ENCODE assay signal across 15 cellular contexts in genomic region chr2:201971516-201972228, GRCh38.
DNase-seq lines count a peak whose midpoint lies in the region; ATAC-seq, FAIRE-seq and TF ChIP-seq lines count a peak whose summit lies in the region.
"Had no signal": no experiment of that assay in that cellular context is flagged by ENCODE, and none has a peak within 500 bp of the region (broad histone marks: within the 10 kb centered on the region; RNA-seq: fewer than 3 reads in every experiment).

No MANE protein-coding gene starts in this region.

- no peaks in the 10 kb centered on the region for H3K9me1 ChIP-seq in endothelial cell of umbilical vein (replicated peaks; ENCODE audit: control insufficient read depth, extremely low read depth, insufficient read depth, low read length)

- ATAC-seq in GM19351 (IDR thresholded peaks at IDR 0.05; ENCODE audit: unreplicated experiment): no peak
- ATAC-seq: activated CD8-positive, alpha-beta T cell treated with anti-CD3 and anti-CD28 coated beads, Interleukin-2, amount 10 ng/mL, durations not matched to agents 7 days and 5 days; T-cell had no signal

- no peak overlapping the region for H3K4me2 ChIP-seq in endothelial cell of umbilical vein (ENCODE audit: insufficient read depth, low read length)

- H3K27ac ChIP-seq in endothelial cell of umbilical vein (ENCODE audit: insufficient read depth, low read depth, low read length): no peak overlapping the region

- H3K36me3 Mint-ChIP-seq in neural crest cell (ENCODE audit: low read depth): no peaks in the 10 kb centered on the region
- H3K36me3 Mint-ChIP-seq: activated naive CD4-positive, alpha-beta T cell treated with anti-CD3 and anti-CD28 coated beads, Interleukin-2, amount 50 U/mL, for 24 hours; T-cell had no signal

- CTCF ChIA-PET in endothelial cell of umbilical vein (lab: Charles Lee): no interaction called here

- H4K20me1 ChIP-seq in endothelial cell of umbilical vein (replicated peaks; ENCODE audit: control insufficient read depth, extremely low read depth, insufficient read depth, low read length): no peaks in the 10 kb centered on the region

- peak overlapping the region; percentile 89 for H3K27ac Mint-ChIP-seq in neural crest cell (ENCODE audit: unreplicated experiment)
- H3K27ac Mint-ChIP-seq: activated CD8-positive, alpha-beta T cell treated with anti-CD3 and anti-CD28 coated beads, Interleukin-2, amount 10 ng/mL, durations not matched to agents 7 days and 5 days; activated naive CD4-positive, alpha-beta T cell treated with anti-CD3 and anti-CD28 coated beads, Interleukin-2, amount 50 U/mL, for 24 hours; T-cell had no signal

- intact Hi-C loops in endothelial cell of umbilical vein (cut with micrococcal nuclease): no loop called here

- H3K79me2 ChIP-seq in endothelial cell of umbilical vein (ENCODE audit: control insufficient read depth, insufficient read depth, low read length): no peaks in the 10 kb centered on the region

- peaks cover 0 to 3% of the 10 kb centered on the region in 2 experiments for H3K27me3 ChIP-seq in endothelial cell of umbilical vein (ENCODE audit: control insufficient read depth in 2 of 2, insufficient read depth in 2 of 2, low read length in 2 of 2)

- no peak for TF ChIP-seq POLR2A in endothelial cell of umbilical vein (IDR thresholded peaks at IDR 0.05; ENCODE audit: low read depth, low read length)

- peaks cover 95% of the 10 kb centered on the region for H3K4me1 Mint-ChIP-seq in neural crest cell
- H3K4me1 Mint-ChIP-seq: activated naive CD4-positive, alpha-beta T cell treated with anti-CD3 and anti-CD28 coated beads, Interleukin-2, amount 50 U/mL, for 24 hours; T-cell had no signal

- no peak for TF ChIP-seq CTCF in endothelial cell of umbilical vein (IDR thresholded peaks at IDR 0.05; ENCODE audit: extremely low read depth in 1 of 2, insufficient read depth in 1 of 2, low read depth in 1 of 2, low read length in 2 of 2)
- no peak for TF ChIP-seq CTCF in neural crest cell (conservative IDR thresholded peaks at IDR 0.05)
- TF ChIP-seq CTCF in GM20000 (IDR thresholded peaks at IDR 0.05; ENCODE audit: extremely low read depth, missing control alignments): no peak

- dilution Hi-C loops in endothelial cell of umbilical vein (cut with MboI; ENCODE audit: extremely low pct_ligation_motif_present, low sequenced_read_pairs): no loop called here

- POLR2A ChIA-PET in endothelial cell of umbilical vein (lab: Charles Lee): no interaction called here

- no peaks in the 10 kb centered on the region for H3K4me1 ChIP-seq in endothelial cell of umbilical vein (ENCODE audit: control insufficient read depth, extremely low read depth, insufficient read depth, low read length)

- no peaks in the 10 kb centered on the region for H3K27me3 Mint-ChIP-seq in neural crest cell (ENCODE audit: low read depth)
- H3K27me3 Mint-ChIP-seq: activated naive CD4-positive, alpha-beta T cell treated with anti-CD3 and anti-CD28 coated beads, Interleukin-2, amount 50 U/mL, for 24 hours had no signal

- BruUV-seq in endothelial cell of umbilical vein (replicated peaks; lab: Mats Ljungman, UMichigan): no TSS peak

- H2AFZ ChIP-seq in endothelial cell of umbilical vein (ENCODE audit: low read depth, low read length): no peak overlapping the region

- H3K9me3 ChIP-seq in endothelial cell of umbilical vein (replicated peaks; ENCODE audit: control insufficient read depth, insufficient read depth, low read length): no peaks in the 10 kb centered on the region

- no peaks in the 10 kb centered on the region for H3K9me3 Mint-ChIP-seq in neural crest cell
- H3K9me3 Mint-ChIP-seq: activated naive CD4-positive, alpha-beta T cell treated with anti-CD3 and anti-CD28 coated beads, Interleukin-2, amount 50 U/mL, for 24 hours; T-cell had no signal

- no peaks in the 10 kb centered on the region for H3K36me3 ChIP-seq in endothelial cell of umbilical vein (ENCODE audit: control insufficient read depth in 2 of 2, extremely low read depth in 1 of 2, insufficient read depth in 2 of 2, low read length in 2 of 2)

- no peak overlapping the region for H3K9ac ChIP-seq in endothelial cell of umbilical vein (replicated peaks; ENCODE audit: extremely low read depth, insufficient read depth, low read length)

- H3K4me3 ChIP-seq in endothelial cell of umbilical vein (replicated peaks in 1 of 3; ENCODE audit: insufficient read depth in 1 of 3, low read depth in 1 of 3, low read length in 3 of 3): no peak overlapping the region
- H3K4me3 ChIP-seq: skin epidermis had no signal

- DNase-seq in COLO829 (ENCODE audit: low spot score) (peak; percentile 43), MV-4-11 (lab: John Stamatoyannopoulos, UW) (peak; percentile 41), endothelial cell of umbilical vein (ENCODE audit: low read depth, low spot score) (no peak), neural crest cell (ENCODE audit: low read depth, low spot score) (no peak), GM20000 (ENCODE audit: low spot score) (no peak), NCI-H146 treated with DMSO at 0.1 percent for 48 hours (lab: John Stamatoyannopoulos, UW; ENCODE audit: unreplicated experiment) (no peak), HK-2 (ENCODE audit: unreplicated experiment) (no peak)
- DNase-seq: activated CD8-positive, alpha-beta T cell treated with anti-CD3 and anti-CD28 coated beads, Interleukin-2, amount 10 ng/mL, durations not matched to agents 7 days and 5 days; midbrain; NCI-H526 treated with DMSO at 0.1 percent for 48 hours; T-cell had no signal

- no peak for FAIRE-seq in endothelial cell of umbilical vein (lab: Jason Lieb, UNC)
- FAIRE-seq: GM12892 had no signal

- peak overlapping the region; percentile 84 for H3K4me3 Mint-ChIP-seq in neural crest cell
- H3K4me3 Mint-ChIP-seq: activated CD8-positive, alpha-beta T cell treated with anti-CD3 and anti-CD28 coated beads, Interleukin-2, amount 10 ng/mL, durations not matched to agents 7 days and 5 days; activated naive CD4-positive, alpha-beta T cell treated with anti-CD3 and anti-CD28 coated beads, Interleukin-2, amount 50 U/mL, for 24 hours; T-cell had no signal

TF ChIP-seq in endothelial cell of umbilical vein, 7 proteins besides CTCF, POLR2A, EP300 and RAD21:
- TF ChIP-seq JUN (IDR thresholded peaks at IDR 0.05; ENCODE audit: borderline replicate concordance, insufficient read depth, insufficient read length, low read depth): peak; percentile 8
- no peak for TF ChIP-seq MYC (IDR thresholded peaks at IDR 0.05; ENCODE audit: low read depth, low read length)
TF ChIP-seq in endothelial cell of umbilical vein: peak in this region for 1.

Comparison
In these comparisons a context has a peak if more than half of its experiments do, and no peak if none do; other contexts are left out.
1. DNase-seq: peak in COLO829 (single experiment) and MV-4-11 (single experiment); none in endothelial cell of umbilical vein (single experiment), neural crest cell (single experiment), GM20000 (single experiment), NCI-H146 treated with DMSO at 0.1 percent for 48 hours (single experiment) and HK-2 (single experiment).